In the genomic region with DNA sequence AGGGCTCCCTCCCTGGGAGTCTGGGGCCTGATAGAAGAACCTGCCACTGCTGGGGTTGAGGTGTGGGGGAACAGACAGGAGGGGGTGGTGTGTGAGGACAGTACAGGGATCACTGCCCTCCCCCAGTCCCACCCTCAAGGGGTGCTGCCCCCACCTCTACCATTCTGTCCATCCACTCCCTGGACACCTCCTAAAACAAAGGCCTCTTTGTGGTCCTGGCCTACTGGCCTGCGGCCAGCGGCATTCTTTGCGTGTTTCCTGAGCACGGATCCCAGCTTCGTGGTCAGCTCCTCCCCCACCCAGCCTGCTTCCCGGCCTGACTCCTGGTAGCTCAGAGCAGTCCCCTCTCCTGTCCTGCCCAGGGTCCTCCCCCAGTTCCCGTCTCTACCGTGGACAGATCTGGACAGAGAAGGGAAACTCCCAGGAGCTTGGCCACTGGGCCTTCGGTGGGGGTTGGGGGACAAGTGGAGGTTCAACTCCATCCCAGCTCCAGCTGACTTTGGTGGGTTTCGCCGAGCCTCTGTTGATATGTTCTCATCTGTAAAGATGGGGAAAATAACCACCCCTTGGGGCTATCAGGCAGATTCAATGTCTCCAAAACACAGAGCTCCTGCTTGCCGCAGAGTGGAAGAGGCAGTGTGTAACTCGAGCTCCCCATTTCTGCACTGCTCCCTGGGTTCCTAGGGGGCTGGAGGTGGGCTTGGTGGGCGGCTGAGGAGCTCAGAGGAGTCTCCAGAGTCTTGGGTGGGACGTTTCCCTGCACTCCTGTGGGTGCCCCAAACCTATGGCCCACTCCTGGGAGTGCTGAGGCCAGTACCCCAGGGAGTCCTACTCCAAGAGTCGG, we compare ENCODE assay signal across 1 cellular context.
TF ChIP-seq lines count a peak whose summit lies in the region.

No MANE protein-coding gene starts in this region.

TF ChIP-seq in H1, 55 proteins besides CTCF, POLR2A, EP300 and RAD21:
- TF ChIP-seq MAFK (IDR thresholded peaks at IDR 0.05; ENCODE audit: low read depth, low read length) = no peak
- TF ChIP-seq, protein P1, sequence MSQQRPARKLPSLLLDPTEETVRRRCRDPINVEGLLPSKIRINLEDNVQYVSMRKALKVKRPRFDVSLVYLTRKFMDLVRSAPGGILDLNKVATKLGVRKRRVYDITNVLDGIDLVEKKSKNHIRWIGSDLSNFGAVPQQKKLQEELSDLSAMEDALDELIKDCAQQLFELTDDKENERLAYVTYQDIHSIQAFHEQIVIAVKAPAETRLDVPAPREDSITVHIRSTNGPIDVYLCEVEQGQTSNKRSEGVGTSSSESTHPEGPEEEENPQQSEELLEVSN (IDR thresholded peaks at IDR 0.05) = no peak
- peak; percentile 36 for TF ChIP-seq RNF2 (IDR thresholded peaks at IDR 0.05; ENCODE audit: borderline replicate concordance, low read depth, low read length, missing control alignments, poor library complexity, severe bottlenecking)
- TF ChIP-seq KDM4A (IDR thresholded peaks at IDR 0.05; ENCODE audit: low read depth, low read length, severe bottlenecking) = no peak
- no peak for TF ChIP-seq NANOG (IDR thresholded peaks at IDR 0.05; ENCODE audit: insufficient read depth, low read depth, low read length, poor library complexity, severe bottlenecking)
- no peak for TF ChIP-seq SRF (IDR thresholded peaks at IDR 0.05; ENCODE audit: low read depth, low read length)
- TF ChIP-seq ZNF274 (IDR thresholded peaks at IDR 0.05; ENCODE audit: borderline replicate concordance, extremely low read depth, low read length) = no peak
- TF ChIP-seq JUN (IDR thresholded peaks at IDR 0.05; ENCODE audit: low read depth, low read length) = no peak
- peak; percentile 61; the same call in 1 of the 2 replicates for TF ChIP-seq SUZ12 (IDR thresholded peaks at IDR 0.05; ENCODE audit: low read length)
- TF ChIP-seq TCF12 (IDR thresholded peaks at IDR 0.05; ENCODE audit: low read depth, low read length) = no peak
- no peak for TF ChIP-seq SP4 (IDR thresholded peaks at IDR 0.05; ENCODE audit: low read length)
- no peak for TF ChIP-seq SP2 (IDR thresholded peaks at IDR 0.05; ENCODE audit: low read length)
- no peak for TF ChIP-seq GTF2F1 (IDR thresholded peaks at IDR 0.05; ENCODE audit: borderline replicate concordance, low read depth, low read length)
- TF ChIP-seq PHF8 (conservative IDR thresholded peaks at IDR 0.05; ENCODE audit: low read depth, low read length) = no peak
- TF ChIP-seq JUND (IDR thresholded peaks at IDR 0.05; ENCODE audit: low read length) = no peak
- no peak for TF ChIP-seq TAF1 (IDR thresholded peaks at IDR 0.05; ENCODE audit: low read depth, low read length)
- no peak for TF ChIP-seq HDAC2 (IDR thresholded peaks at IDR 0.05; ENCODE audit: borderline replicate concordance in 1 of 2, low read depth in 2 of 2, low read length in 2 of 2)
TF ChIP-seq in H1: peak in this region for 2.
